Comparison of ENCODE assay signal across 21 cellular contexts in the genomic region with DNA sequence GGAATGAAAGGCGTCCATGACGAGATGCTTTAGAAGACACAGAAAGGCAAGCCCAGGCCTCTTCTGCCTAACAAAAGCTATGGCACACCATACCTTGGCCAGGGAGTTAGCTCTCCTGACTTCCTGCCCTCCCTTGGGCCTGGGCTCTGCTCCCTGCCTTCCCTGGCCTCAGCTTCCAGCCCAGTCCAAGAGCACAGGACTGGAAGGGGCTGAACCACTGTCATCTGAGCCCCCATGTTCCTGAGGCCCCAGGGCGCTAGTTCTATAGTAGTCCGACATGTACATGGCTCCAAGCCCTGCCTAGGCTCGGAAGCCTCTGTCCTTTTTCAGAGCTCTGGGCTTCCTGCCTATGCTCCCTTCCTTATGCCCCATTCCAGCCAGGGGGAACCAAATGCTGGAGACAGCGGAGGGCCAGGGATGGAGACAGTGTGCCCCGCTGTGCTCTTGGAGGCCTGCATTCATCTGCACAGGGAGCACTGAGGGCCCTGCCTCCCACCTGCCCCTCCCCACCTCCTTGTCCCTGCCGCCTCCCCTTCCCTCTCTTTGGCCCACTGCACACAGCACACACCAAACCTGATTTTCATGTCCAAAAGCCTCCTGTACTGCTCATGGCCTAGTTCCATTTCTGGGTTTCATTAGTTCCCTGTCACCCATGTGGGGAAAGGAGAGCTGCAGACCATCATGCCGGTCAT.
"Had no signal": no experiment of that assay in that cellular context is flagged by ENCODE, and none has a peak within 500 bp of the region (broad histone marks: within the 10 kb centered on the region; RNA-seq: fewer than 3 reads in every experiment).

No MANE protein-coding gene starts in this region.

- H3K27ac Mint-ChIP-seq: activated CD8-positive, alpha-beta T cell treated with anti-CD3 and anti-CD28 coated beads for 36 hours; activated naive CD4-positive, alpha-beta T cell treated with anti-CD3 and anti-CD28 coated beads, Interleukin-2, amount 10 ng/mL, durations not matched to agents 7 days and 5 days; activated naive CD8-positive, alpha-beta T cell treated with anti-CD3 and anti-CD28 coated beads for 36 hours; activated T-cell treated with anti-CD3 and anti-CD28 coated beads, Interleukin-2, amount 50 U/mL, for 72 hours; activated T-helper 2 cell treated with anti-CD3 and anti-CD28 coated beads, Interferon-gamma antibody, Interleukin-2, Interleukin-4, amounts not matched to agents 10 μg/mL and 5 μg/mL and 100 μg/mL, durations not matched to agents 14 hours and 24 hours and 36 hours; T-helper 1 cell treated with Interleukin-12 subunit alpha and Interleukin-12 subunit beta and Interleukin-4 antibody, amounts not matched to agents 30 μg/mL and 1 μg/mL, for 36 hours had no signal

- H3K36me3 ChIP-seq: brain microvascular endothelial cell, cardiac muscle cell, MG63, Peyer's patch, SJSA1 had no signal

- H3K9me3 ChIP-seq: MG63, Peyer's patch, SJSA1 had no signal

- H3K36me3 Mint-ChIP-seq: activated naive CD4-positive, alpha-beta T cell treated with anti-CD3 and anti-CD28 coated beads, Interleukin-2, amount 10 ng/mL, durations not matched to agents 7 days and 5 days; activated naive CD8-positive, alpha-beta T cell treated with anti-CD3 and anti-CD28 coated beads for 36 hours had no signal

- H3K27me3 Mint-ChIP-seq: activated CD8-positive, alpha-beta T cell treated with anti-CD3 and anti-CD28 coated beads for 36 hours; activated naive CD8-positive, alpha-beta T cell treated with anti-CD3 and anti-CD28 coated beads for 36 hours had no signal

- H3K4me1 Mint-ChIP-seq: activated naive CD4-positive, alpha-beta T cell treated with anti-CD3 and anti-CD28 coated beads, Interleukin-2, amount 10 ng/mL, durations not matched to agents 7 days and 5 days; activated naive CD8-positive, alpha-beta T cell treated with anti-CD3 and anti-CD28 coated beads for 36 hours had no signal

- H3K27ac ChIP-seq: brain microvascular endothelial cell, cardiac muscle cell, Peyer's patch, SJSA1 had no signal

- ATAC-seq: activated CD8-positive, alpha-beta T cell treated with anti-CD3 and anti-CD28 coated beads for 36 hours; activated T-cell treated with anti-CD3 and anti-CD28 coated beads, Interleukin-2, amount 50 U/mL, for 72 hours; SK-N-SH treated with all-trans-retinoic acid at 6 μM for 48 hours had no signal

- H3K4me3 ChIP-seq: cardiac muscle cell, MG63, Peyer's patch, SJSA1 had no signal

- DNase-seq: activated CD4-positive, alpha-beta T cell treated with anti-CD3 and anti-CD28 coated beads for 4 hours; activated CD8-positive, alpha-beta T cell treated with anti-CD3 and anti-CD28 coated beads for 36 hours; activated gamma-delta T cell treated with Interleukin-2 at 50 U/mL for 16 hours; activated naive CD4-positive, alpha-beta T cell treated with anti-CD3 and anti-CD28 coated beads, Interleukin-2, amount 10 ng/mL, durations not matched to agents 7 days and 5 days; activated naive CD8-positive, alpha-beta T cell treated with anti-CD3 and anti-CD28 coated beads for 36 hours; activated T-cell treated with anti-CD3 and anti-CD28 coated beads, Interleukin-2, amount 50 U/mL, for 72 hours; brain microvascular endothelial cell; MG63; MV-4-11; NCI-H1417 treated with DMSO at 0.1 percent for 48 hours; NCI-H1694; NCI-H2029; NCI-H510A treated with DMSO at 0.1 percent for 48 hours; NK-92 treated with Interleukin-12 subunit alpha and Interleukin-12 subunit beta, amount 100 ng/mL, for 24 hours; Peyer's patch; SHP77 had no signal

- H3K4me3 Mint-ChIP-seq: activated CD8-positive, alpha-beta T cell treated with anti-CD3 and anti-CD28 coated beads for 36 hours; activated naive CD4-positive, alpha-beta T cell treated with anti-CD3 and anti-CD28 coated beads, Interleukin-2, amount 10 ng/mL, durations not matched to agents 7 days and 5 days; activated naive CD8-positive, alpha-beta T cell treated with anti-CD3 and anti-CD28 coated beads for 36 hours; activated T-cell treated with anti-CD3 and anti-CD28 coated beads, Interleukin-2, amount 50 U/mL, for 72 hours; T-helper 1 cell treated with Interleukin-12 subunit alpha and Interleukin-12 subunit beta and Interleukin-4 antibody, amounts not matched to agents 30 μg/mL and 1 μg/mL, for 36 hours had no signal

- H3K9me3 Mint-ChIP-seq: activated CD8-positive, alpha-beta T cell treated with anti-CD3 and anti-CD28 coated beads for 36 hours; activated naive CD4-positive, alpha-beta T cell treated with anti-CD3 and anti-CD28 coated beads, Interleukin-2, amount 10 ng/mL, durations not matched to agents 7 days and 5 days; activated naive CD8-positive, alpha-beta T cell treated with anti-CD3 and anti-CD28 coated beads for 36 hours; activated T-cell treated with anti-CD3 and anti-CD28 coated beads, Interleukin-2, amount 50 U/mL, for 72 hours; activated T-helper 2 cell treated with anti-CD3 and anti-CD28 coated beads, Interferon-gamma antibody, Interleukin-2, Interleukin-4, amounts not matched to agents 10 μg/mL and 5 μg/mL and 100 μg/mL, durations not matched to agents 14 hours and 24 hours and 36 hours; T-helper 1 cell treated with Interleukin-12 subunit alpha and Interleukin-12 subunit beta and Interleukin-4 antibody, amounts not matched to agents 30 μg/mL and 1 μg/mL, for 36 hours had no signal

- H3K27me3 ChIP-seq: brain microvascular endothelial cell, MG63, Peyer's patch, SJSA1 had no signal

- H3K4me1 ChIP-seq: Peyer's patch, SJSA1 had no signal
